Comparison of ENCODE assay signal across 8 cellular contexts in the genomic region with DNA sequence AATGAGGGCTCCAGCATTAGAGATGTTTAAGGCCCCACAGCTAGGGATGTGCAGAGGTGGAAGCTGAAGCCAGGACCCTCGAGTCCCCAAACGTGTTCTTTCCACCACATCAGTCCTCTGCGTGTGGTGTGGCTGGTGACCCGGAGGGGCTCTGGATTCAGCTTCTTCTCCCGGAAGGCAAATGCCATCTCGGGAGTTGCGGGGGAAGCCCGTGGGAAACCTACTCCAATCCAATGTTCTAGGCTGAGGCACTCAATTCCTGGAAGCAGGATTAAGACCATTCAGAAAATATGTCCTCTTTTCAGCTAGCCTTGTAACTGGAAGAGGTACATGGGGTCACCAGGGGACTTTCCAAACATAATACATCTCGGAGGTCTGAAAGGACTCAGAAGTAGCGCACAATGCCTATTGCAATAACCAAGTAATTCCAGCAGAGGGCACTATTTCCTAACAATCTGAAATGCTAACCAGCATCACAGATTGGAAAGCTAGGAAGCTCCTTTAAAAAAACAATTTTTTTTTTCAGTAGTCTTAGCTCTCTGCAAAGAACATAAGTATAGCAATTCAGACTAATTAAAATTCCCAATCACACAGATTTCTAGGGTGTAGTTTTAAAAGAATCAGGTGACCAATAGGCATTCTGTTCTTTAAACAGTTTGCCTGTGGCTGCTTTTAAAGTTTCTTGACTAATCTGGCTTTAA. TPM values are rescaled to one million over a fixed set of nuclear protein-coding genes. Genes with fewer than 3 reads are reported as not detected.
A peak's percentile ranks its signal among the peaks of the same experiment; 100 is the strongest.
DNase-seq lines count a peak whose midpoint lies in the region; ATAC-seq and TF ChIP-seq lines count a peak whose summit lies in the region.

No MANE protein-coding gene starts in this region.

- TF ChIP-seq CTCF in BJ (IDR thresholded peaks at IDR 0.05; ENCODE audit: insufficient read depth, low read depth, low read length): peak; percentile 79
- peak; percentile 75 for TF ChIP-seq CTCF in GM12872 (IDR thresholded peaks at IDR 0.05; ENCODE audit: insufficient read depth, low read depth, low read length)
- TF ChIP-seq CTCF in WTC11 (IDR thresholded peaks at IDR 0.05): peak; percentile 93
- TF ChIP-seq CTCF in progenitor cell of endocrine pancreas (IDR thresholded peaks at IDR 0.05; ENCODE audit: unreplicated experiment): peak; percentile 95

- H3K36me3 Mint-ChIP-seq in WTC11: no peaks in the 10 kb centered on the region
- H3K36me3 Mint-ChIP-seq in progenitor cell of endocrine pancreas (ENCODE audit: insufficient read depth): no peaks in the 10 kb centered on the region

- H3K9me3 Mint-ChIP-seq in WTC11 (peaks cover 5% of the 10 kb centered on the region), progenitor cell of endocrine pancreas (ENCODE audit: low read depth) (peaks cover 12% of the 10 kb centered on the region)

- H3K36me3 ChIP-seq in BJ (ENCODE audit: control insufficient read depth, insufficient read depth, low read length): no peaks in the 10 kb centered on the region

- ATAC-seq in WTC11 (peak; percentile 85), GM19035 (IDR thresholded peaks at IDR 0.05; ENCODE audit: unreplicated experiment) (no peak)

- peaks cover 4% of the 10 kb centered on the region for H3K4me1 Mint-ChIP-seq in WTC11
- H3K4me1 Mint-ChIP-seq in progenitor cell of endocrine pancreas (ENCODE audit: low read depth): peaks cover 2% of the 10 kb centered on the region

- H3K27ac Mint-ChIP-seq in WTC11 (no peak overlapping the region), progenitor cell of endocrine pancreas (no peak overlapping the region)

- peaks cover 4% of the 10 kb centered on the region; the same call in 1 of the 2 replicates for H3K27me3 ChIP-seq in BJ (ENCODE audit: control insufficient read depth, insufficient read depth, low read length)

- H3K4me3 Mint-ChIP-seq in WTC11 (no peak overlapping the region), progenitor cell of endocrine pancreas (ENCODE audit: low read depth) (no peak overlapping the region)

- CTCF ChIA-PET in BJ (lab: Yijun Ruan, JAX) (interaction anchor here (0.6 to 9.6 kb wide), 34 partner anchors 9 to 324 kb away, joined by 3 to 145 read pairs (median 5); partner anchors contain the start of gene SH3GL3), WTC11 (lab: Charles Lee) (interaction anchor here (0.6 to 5.4 kb wide), 45 partner anchors 10 to 787 kb away, joined by 3 to 219 read pairs (median 6); partner anchors contain the start of genes BTBD1 and SH3GL3)

- DNase-seq in BJ (ENCODE audit: low read depth) (peak; percentile 8), NCI-H146 (lab: John Stamatoyannopoulos, UW) (peak; percentile 26), WTC11 (ENCODE audit: low spot score) (peak; percentile 20), glomerular visceral epithelial cell (ENCODE audit: extremely low spot score) (peak; percentile 75), progenitor cell of endocrine pancreas (ENCODE audit: low spot score, unreplicated experiment) (peak; percentile 38)
- no peak for DNase-seq in effector CD4-positive, alpha-beta T cell

- POLR2A ChIA-PET in BJ (lab: Charles Lee) (no interaction called here), WTC11 (lab: Charles Lee) (interaction anchor here (1.0 kb wide), 2 partner anchors 11 to 40 kb away, joined by 3 to 4 read pairs; no protein-coding TSS in a partner anchor)

- H3K27me3 Mint-ChIP-seq in WTC11 (ENCODE audit: low read depth): peaks cover 16% of the 10 kb centered on the region
- H3K27me3 Mint-ChIP-seq in progenitor cell of endocrine pancreas: peaks cover 45% of the 10 kb centered on the region

- H3K4me3 ChIP-seq in BJ (ENCODE audit: low read depth, low read length): no peak overlapping the region

TF ChIP-seq in WTC11, 78 proteins besides CTCF, POLR2A, EP300 and RAD21:
- TF ChIP-seq, protein P1, sequence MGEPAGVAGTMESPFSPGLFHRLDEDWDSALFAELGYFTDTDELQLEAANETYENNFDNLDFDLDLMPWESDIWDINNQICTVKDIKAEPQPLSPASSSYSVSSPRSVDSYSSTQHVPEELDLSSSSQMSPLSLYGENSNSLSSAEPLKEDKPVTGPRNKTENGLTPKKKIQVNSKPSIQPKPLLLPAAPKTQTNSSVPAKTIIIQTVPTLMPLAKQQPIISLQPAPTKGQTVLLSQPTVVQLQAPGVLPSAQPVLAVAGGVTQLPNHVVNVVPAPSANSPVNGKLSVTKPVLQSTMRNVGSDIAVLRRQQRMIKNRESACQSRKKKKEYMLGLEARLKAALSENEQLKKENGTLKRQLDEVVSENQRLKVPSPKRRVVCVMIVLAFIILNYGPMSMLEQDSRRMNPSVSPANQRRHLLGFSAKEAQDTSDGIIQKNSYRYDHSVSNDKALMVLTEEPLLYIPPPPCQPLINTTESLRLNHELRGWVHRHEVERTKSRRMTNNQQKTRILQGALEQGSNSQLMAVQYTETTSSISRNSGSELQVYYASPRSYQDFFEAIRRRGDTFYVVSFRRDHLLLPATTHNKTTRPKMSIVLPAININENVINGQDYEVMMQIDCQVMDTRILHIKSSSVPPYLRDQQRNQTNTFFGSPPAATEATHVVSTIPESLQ (CRISPR knock-in tag; IDR thresholded peaks at IDR 0.05): no peak
- no peak for TF ChIP-seq RORB (CRISPR knock-in tag; IDR thresholded peaks at IDR 0.05)
- no peak for TF ChIP-seq ZNF512 (CRISPR knock-in tag; IDR thresholded peaks at IDR 0.05; ENCODE audit: borderline replicate concordance)
- TF ChIP-seq E2F1 (CRISPR knock-in tag; IDR thresholded peaks at IDR 0.05): no peak

RNA-seq across cellular contexts. Expression of gene BNC1, which starts 36.2 kb away (rescaled TPM):
- polyA plus RNA-seq in BJ (2011; rRNA removed): 1.1 and 1.4 TPM in 2 replicates
- 0.87 and 1.9 TPM in 2 replicates for polyA minus RNA-seq in BJ (2011; rRNA and poly(A)+ RNA removed)
- total RNA-seq in WTC11 (2021): 0.11 TPM in 1 of 3 replicates, not detected in the others
- total RNA-seq in progenitor cell of endocrine pancreas: 0.58 and 0.67 TPM in 2 replicates

RNA-seq across cellular contexts. Expression of gene HDGFL3, which starts 40.7 kb away (rescaled TPM):
- polyA plus RNA-seq in BJ (2011; rRNA removed): 5.7 and 24.5 TPM in 2 replicates
- 3.3 and 5.0 TPM in 2 replicates for polyA minus RNA-seq in BJ (2011; rRNA and poly(A)+ RNA removed)
- 117 to 126 TPM (median 124 TPM) in 3 replicates for total RNA-seq in WTC11 (2021)
- 117 and 121 TPM in 2 replicates for total RNA-seq in progenitor cell of endocrine pancreas
